In the genomic region with DNA sequence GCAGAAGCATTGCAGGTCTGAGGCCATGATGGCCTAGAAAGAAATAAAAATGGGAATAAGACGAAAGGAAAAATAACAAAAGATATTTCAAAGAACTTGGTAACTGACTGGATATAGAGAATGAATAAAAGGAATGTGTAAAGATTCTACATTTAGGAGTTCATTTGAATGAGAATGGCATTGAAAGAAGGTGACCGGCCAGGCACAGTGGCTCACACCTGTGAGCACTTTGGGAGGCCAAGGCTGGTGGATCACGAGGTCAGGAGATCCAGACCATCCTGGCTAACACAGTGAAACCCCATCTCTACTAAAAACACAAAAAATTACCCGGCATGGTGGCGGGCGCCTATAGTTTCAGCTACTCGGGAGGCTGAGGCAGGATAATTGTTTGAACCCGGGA, we compare ENCODE assay signal across 18 cellular contexts. TPM values are rescaled to one million over a fixed set of nuclear protein-coding genes. Genes with fewer than 3 reads are reported as not detected.
A peak's percentile ranks its signal among the peaks of the same experiment; 100 is the strongest.
DNase-seq lines count a peak whose midpoint lies in the region; ATAC-seq and TF ChIP-seq lines count a peak whose summit lies in the region.
"Had no signal": no experiment of that assay in that cellular context is flagged by ENCODE, and none has a peak within 500 bp of the region (broad histone marks: within the 10 kb centered on the region; RNA-seq: fewer than 3 reads in every experiment).

No MANE protein-coding gene starts in this region.

- no peak overlapping the region for H4K5ac ChIP-seq in H9 (ENCODE audit: insufficient read length, low read depth, low read length)

- ATAC-seq in memory B cell (ENCODE audit: low read depth) (no peak), GM18909 (IDR thresholded peaks at IDR 0.05; ENCODE audit: poor library complexity, unreplicated experiment) (no peak), HG03442 (IDR thresholded peaks at IDR 0.05; ENCODE audit: unreplicated experiment) (no peak)
- ATAC-seq: HepG2 had no signal

- no peak for DNase-seq in H9
- peak; percentile 44 for DNase-seq in chondrocyte (ENCODE audit: low spot score)
- no peak for DNase-seq in memory B cell (ENCODE audit: low spot score in 2 of 2)
- no peak for DNase-seq in NCI-H2196 treated with DMSO at 0.1 percent for 48 hours (lab: John Stamatoyannopoulos, UW; ENCODE audit: unreplicated experiment)
- DNase-seq in HuH-7 (ENCODE audit: low spot score) = no peak
- DNase-seq: 8988T; CD4-positive, alpha-beta memory T cell; DMS153; DMS79; GDM1; GOT3 had no signal

- H3K27ac ChIP-seq in H9 (ENCODE audit: insufficient read length, low read depth, low read length) = no peak overlapping the region
- H3K27ac ChIP-seq: BLaER1, HL-60 had no signal

- H3K9me3 Mint-ChIP-seq in H9 (no peaks in the 10 kb centered on the region), chondrocyte (ENCODE audit: low read depth) (no peaks in the 10 kb centered on the region), memory B cell (no peaks in the 10 kb centered on the region)
- H3K9me3 Mint-ChIP-seq: CD14-positive monocyte; CD4-positive, alpha-beta memory T cell had no signal

- peaks cover 7% of the 10 kb centered on the region for H3K4me1 ChIP-seq in H9 (ENCODE audit: insufficient read depth, low read length)

- no CpG with 5 or more reads among the region's 8 CpGs for WGBS in H9 (ENCODE audit: extremely low coverage, insufficient read length, low lambda C conversion rate)

- H3K4ac ChIP-seq in H9 (ENCODE audit: low read depth, low read length) = no peak overlapping the region

- H3K36me3 Mint-ChIP-seq in H9 (ENCODE audit: insufficient read depth in 1 of 3, low read depth in 3 of 3) = peaks cover 2 to 11% (median 9%) of the 10 kb centered on the region in 3 experiments; a peak in 5 of 7 replicates
- H3K36me3 Mint-ChIP-seq in chondrocyte (ENCODE audit: low read depth) = no peaks in the 10 kb centered on the region
- H3K36me3 Mint-ChIP-seq in memory B cell = peaks cover 16% of the 10 kb centered on the region

- H2BK15ac ChIP-seq in H9 (ENCODE audit: low read depth, low read length) = no peak overlapping the region

- no peak overlapping the region for H3K23ac ChIP-seq in H9 (ENCODE audit: insufficient read length, low read depth, low read length)

- peak overlapping the region in 1 of 2 experiments; percentile 42; a peak in 2 of 5 replicates for H3K4me3 Mint-ChIP-seq in H9
- H3K4me3 Mint-ChIP-seq in chondrocyte (ENCODE audit: unreplicated experiment) = no peak overlapping the region
- no peak overlapping the region for H3K4me3 Mint-ChIP-seq in memory B cell
- H3K4me3 Mint-ChIP-seq: CD14-positive monocyte; CD4-positive, alpha-beta memory T cell had no signal

- no peak overlapping the region for H2BK12ac ChIP-seq in H9 (ENCODE audit: insufficient read length, low read depth, low read length)

- no peak overlapping the region for H2AK5ac ChIP-seq in H9 (ENCODE audit: insufficient read length, low read length)

- no peak overlapping the region for H3T11ph ChIP-seq in H9 (ENCODE audit: low read length)

- no peaks in the 10 kb centered on the region; the same call in 1 of the 2 replicates for H3K27me3 ChIP-seq in H9 (ENCODE audit: insufficient read depth, low read length)
- H3K27me3 ChIP-seq: BLaER1 had no signal

- no peaks in the 10 kb centered on the region for H4K20me1 ChIP-seq in H9 (ENCODE audit: control insufficient read depth, insufficient read depth, insufficient read length)
- H4K20me1 ChIP-seq: BLaER1 had no signal

- no peaks in the 10 kb centered on the region for H3K79me1 ChIP-seq in H9 (ENCODE audit: insufficient read depth, low read depth, low read length, poor library complexity, severe bottlenecking)

- no peak overlapping the region for H2BK120ac ChIP-seq in H9 (ENCODE audit: low read depth, low read length, poor library complexity, severe bottlenecking)

- H3K4me1 Mint-ChIP-seq in H9 (peaks cover 19 to 21% of the 10 kb centered on the region in 2 experiments), chondrocyte (ENCODE audit: low read depth) (no peaks in the 10 kb centered on the region), memory B cell (peaks cover 10% of the 10 kb centered on the region)

- peaks cover 1% of the 10 kb centered on the region; the same call in 1 of the 2 replicates for H3K79me2 ChIP-seq in H9 (ENCODE audit: insufficient read depth, low read length)

- H4K91ac ChIP-seq in H9 (ENCODE audit: insufficient read length, low read depth, low read length) = no peak overlapping the region

- TF ChIP-seq CTCF in H9 (conservative IDR thresholded peaks at IDR 0.05) (no peak), chondrocyte (IDR thresholded peaks at IDR 0.05) (no peak)

- no peak overlapping the region for H4K8ac ChIP-seq in H9 (replicated peaks; ENCODE audit: insufficient read length, low read depth, low read length)

- no peaks in the 10 kb centered on the region for H3K23me2 ChIP-seq in H9 (ENCODE audit: insufficient read length, low read depth, low read length, poor library complexity, severe bottlenecking)

- no peak overlapping the region for H2BK20ac ChIP-seq in H9 (ENCODE audit: low read depth, low read length, poor library complexity, severe bottlenecking)

- H3K27me3 Mint-ChIP-seq in H9 (ENCODE audit: low read depth) = no peaks in the 10 kb centered on the region
- no peaks in the 10 kb centered on the region for H3K27me3 Mint-ChIP-seq in chondrocyte (ENCODE audit: low read depth)
- H3K27me3 Mint-ChIP-seq in memory B cell = no peaks in the 10 kb centered on the region
- H3K27me3 Mint-ChIP-seq: CD4-positive, alpha-beta memory T cell had no signal

- H3K14ac ChIP-seq in H9 (ENCODE audit: insufficient read depth, low read length) = no peak overlapping the region

- no peak overlapping the region for H3K18ac ChIP-seq in H9 (ENCODE audit: insufficient read length, low read depth, low read length)

- H3K9ac ChIP-seq in H9 (ENCODE audit: extremely low read depth, insufficient read length, low read length) = no peak overlapping the region
- H3K9ac ChIP-seq: BLaER1 had no signal

- no peak overlapping the region for H2AFZ ChIP-seq in H9 (ENCODE audit: low read length)

- H3K9me3 ChIP-seq in H9 (ENCODE audit: control insufficient read depth, low read depth, low read length) = no peaks in the 10 kb centered on the region
- H3K9me3 ChIP-seq: BLaER1, HAP-1 had no signal

- H3K27ac Mint-ChIP-seq in H9 (peak overlapping the region; percentile 3 to 82 (median 9); a peak in 6 of 7 replicates), chondrocyte (ENCODE audit: unreplicated experiment) (no peak overlapping the region), memory B cell (peak overlapping the region; percentile 69)
- H3K27ac Mint-ChIP-seq: CD14-positive monocyte; CD4-positive, alpha-beta memory T cell had no signal

- no peak overlapping the region for H2BK5ac ChIP-seq in H9 (ENCODE audit: insufficient read length, low read length)

- H3K56ac ChIP-seq in H9 (ENCODE audit: insufficient read length, low read depth, low read length) = no peak overlapping the region

- no peak overlapping the region for H3K4me2 ChIP-seq in H9 (ENCODE audit: insufficient read depth, insufficient read length, low read length)

RNA-seq across cellular contexts. Expression of a gene that starts 8.6 kb away (rescaled TPM):
- total RNA-seq in H9 (2021) (5.8 and 6.1 TPM in 2 replicates), chondrocyte (5.1 to 6.9 TPM (median 6.2 TPM) in 3 replicates)

RNA-seq across cellular contexts. Expression of a gene that starts 9.6 kb away (rescaled TPM):
- total RNA-seq in H9 (2021) = 10.2 and 10.6 TPM in 2 replicates
- 8.1 to 8.9 TPM (median 8.6 TPM) in 3 replicates for total RNA-seq in chondrocyte

RNA-seq across cellular contexts. Expression of a gene that starts 17.6 kb away (rescaled TPM):
- 49.0 and 49.8 TPM in 2 replicates for total RNA-seq in H9 (2021)
- total RNA-seq in chondrocyte = 74.4 to 87.2 TPM (median 74.6 TPM) in 3 replicates

RNA-seq across cellular contexts. Expression of a gene that starts 18.1 kb away (rescaled TPM):
- total RNA-seq in H9 (2021) (31.6 and 33.5 TPM in 2 replicates), chondrocyte (91.8 to 94.2 TPM (median 92.9 TPM) in 3 replicates)
